21 cellular contexts compared by ENCODE assay signal in genomic region chr14:104220225-104221070, GRCh38.
A peak's percentile ranks its signal among the peaks of the same experiment; 100 is the strongest.
DNase-seq lines count a peak whose midpoint lies in the region; ATAC-seq lines count a peak whose summit lies in the region.
"Had no signal": no experiment of that assay in that cellular context is flagged by ENCODE, and none has a peak within 500 bp of the region (broad histone marks: within the 10 kb centered on the region; RNA-seq: fewer than 3 reads in every experiment).

No MANE protein-coding gene starts in this region.

- H3K36me3 Mint-ChIP-seq in activated naive CD4-positive, alpha-beta T cell treated with anti-CD3 and anti-CD28 coated beads, Interleukin-2, amount 10 ng/mL, durations not matched to agents 7 days and 5 days = no peaks in the 10 kb centered on the region
- H3K36me3 Mint-ChIP-seq: activated CD8-positive, alpha-beta memory T cell treated with anti-CD3 and anti-CD28 coated beads, Interleukin-2, amount 10 ng/mL, durations not matched to agents 7 days and 5 days; activated naive CD4-positive, alpha-beta T cell treated with anti-CD3 and anti-CD28 coated beads, Interleukin-2, amount 50 U/mL, for 24 hours had no signal

- H3K27me3 Mint-ChIP-seq in activated naive CD4-positive, alpha-beta T cell treated with anti-CD3 and anti-CD28 coated beads, Interleukin-2, amount 10 ng/mL, durations not matched to agents 7 days and 5 days = peaks cover 58% of the 10 kb centered on the region

- peaks cover 9% of the 10 kb centered on the region for H3K4me1 Mint-ChIP-seq in activated naive CD4-positive, alpha-beta T cell treated with anti-CD3 and anti-CD28 coated beads, Interleukin-2, amount 10 ng/mL, durations not matched to agents 7 days and 5 days

- DNase-seq in activated naive CD4-positive, alpha-beta T cell treated with anti-CD3 and anti-CD28 coated beads, Interleukin-2, amount 50 U/mL, for 16 hours = peak; percentile 7
- no peak for DNase-seq in activated naive CD4-positive, alpha-beta T cell treated with anti-CD3 and anti-CD28 coated beads, Interleukin-2, amount 10 ng/mL, durations not matched to agents 7 days and 5 days
- DNase-seq in SHP77 treated with DMSO at 0.1 percent for 48 hours (lab: John Stamatoyannopoulos, UW) (peak; percentile 85), left kidney (ENCODE audit: low read depth, low spot score) (peak; percentile 26), retina (peak; percentile 76), NCI-H526 (lab: John Stamatoyannopoulos, UW) (no peak)
- DNase-seq: activated CD4-positive, alpha-beta T cell treated with anti-CD3 and anti-CD28 coated beads, Interleukin-2, amount 50 U/mL, for 1 hour; activated CD8-positive, alpha-beta memory T cell treated with anti-CD3 and anti-CD28 coated beads, Interleukin-2, amount 10 ng/mL, durations not matched to agents 7 days and 5 days; anterior cingulate cortex; caudate nucleus; CD4-positive, alpha-beta T cell; foreskin fibroblast; GOT3; mesenchymal stem cell; NCI-H748 treated with DMSO at 0.1 percent for 48 hours; stimulated activated CD4-positive, alpha-beta T cell treated with anti-CD3 and anti-CD28 coated beads, Interleukin-2, amount 100 ng/mL, for 24 hours; T1000 had no signal

- no peak for ATAC-seq in GM18861 (IDR thresholded peaks at IDR 0.05; ENCODE audit: unreplicated experiment)
- ATAC-seq in HG02870 (IDR thresholded peaks at IDR 0.05; ENCODE audit: unreplicated experiment) = no peak
- ATAC-seq: activated CD8-positive, alpha-beta memory T cell treated with anti-CD3 and anti-CD28 coated beads, Interleukin-2, amount 10 ng/mL, durations not matched to agents 7 days and 5 days; heart left ventricle had no signal

- H3K9me3 Mint-ChIP-seq in activated naive CD4-positive, alpha-beta T cell treated with anti-CD3 and anti-CD28 coated beads, Interleukin-2, amount 10 ng/mL, durations not matched to agents 7 days and 5 days = no peaks in the 10 kb centered on the region
- H3K9me3 Mint-ChIP-seq: activated naive CD4-positive, alpha-beta T cell treated with anti-CD3 and anti-CD28 coated beads, Interleukin-2, amount 50 U/mL, for 24 hours; CD4-positive, alpha-beta T cell had no signal

- H3K27ac Mint-ChIP-seq in activated naive CD4-positive, alpha-beta T cell treated with anti-CD3 and anti-CD28 coated beads, Interleukin-2, amount 10 ng/mL, durations not matched to agents 7 days and 5 days = no peak overlapping the region
- H3K27ac Mint-ChIP-seq: activated CD8-positive, alpha-beta memory T cell treated with anti-CD3 and anti-CD28 coated beads, Interleukin-2, amount 10 ng/mL, durations not matched to agents 7 days and 5 days; activated naive CD4-positive, alpha-beta T cell treated with anti-CD3 and anti-CD28 coated beads, Interleukin-2, amount 50 U/mL, for 24 hours; CD4-positive, alpha-beta T cell had no signal

- no peak overlapping the region for H3K4me3 Mint-ChIP-seq in activated naive CD4-positive, alpha-beta T cell treated with anti-CD3 and anti-CD28 coated beads, Interleukin-2, amount 10 ng/mL, durations not matched to agents 7 days and 5 days
- H3K4me3 Mint-ChIP-seq: activated CD8-positive, alpha-beta memory T cell treated with anti-CD3 and anti-CD28 coated beads, Interleukin-2, amount 10 ng/mL, durations not matched to agents 7 days and 5 days; activated naive CD4-positive, alpha-beta T cell treated with anti-CD3 and anti-CD28 coated beads, Interleukin-2, amount 50 U/mL, for 24 hours; CD4-positive, alpha-beta T cell had no signal

- CTCF ChIA-PET in activated naive CD4-positive, alpha-beta T cell treated with anti-CD3 and anti-CD28 coated beads, Interleukin-2, amount 10 ng/mL, durations not matched to agents 7 days and 5 days (lab: Charles Lee) = no interaction called here

Comparison
In these comparisons a context has a peak if more than half of its experiments do, and no peak if none do; other contexts are left out.
1. DNase-seq: peak in activated naive CD4-positive, alpha-beta T cell treated with anti-CD3 and anti-CD28 coated beads, Interleukin-2, amount 50 U/mL, for 16 hours (single experiment), SHP77 treated with DMSO at 0.1 percent for 48 hours (single experiment), left kidney (single experiment) and retina (single experiment); none in activated naive CD4-positive, alpha-beta T cell treated with anti-CD3 and anti-CD28 coated beads, Interleukin-2, amount 10 ng/mL, durations not matched to agents 7 days and 5 days (single experiment) and NCI-H526 (0 of 2).